Comparison of ENCODE assay signal across 8 cellular contexts in the genomic region with DNA sequence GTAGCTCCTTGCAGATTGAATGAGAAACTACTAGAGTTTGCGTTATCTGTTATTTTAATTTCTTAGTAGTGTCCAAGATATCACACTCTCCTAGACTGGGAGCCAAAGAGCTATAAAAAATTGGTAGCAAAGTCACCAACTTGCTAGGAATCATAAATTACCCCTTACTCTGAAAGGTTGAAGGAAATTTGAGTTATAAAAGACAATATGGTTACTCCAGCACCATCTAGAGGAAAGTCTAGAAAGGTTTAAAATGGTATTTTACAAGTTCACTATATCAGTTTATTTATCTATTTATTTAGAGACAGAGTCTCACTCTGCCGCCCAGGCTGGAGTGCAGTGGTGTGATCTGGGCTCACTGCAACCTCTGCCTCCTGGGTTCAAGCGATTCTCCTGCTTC.
DNase-seq lines count a peak whose midpoint lies in the region; ATAC-seq and TF ChIP-seq lines count a peak whose summit lies in the region.

No MANE protein-coding gene starts in this region.

- ATAC-seq in GM18502 (IDR thresholded peaks at IDR 0.05; ENCODE audit: poor library complexity, unreplicated experiment) (no peak), GM19395 (IDR thresholded peaks at IDR 0.05; ENCODE audit: unreplicated experiment) (no peak)

- TF ChIP-seq CTCF in GM10248 (IDR thresholded peaks at IDR 0.05; ENCODE audit: control extremely low read depth, extremely low read depth, low read depth, missing control alignments), result peak; percentile 35
- TF ChIP-seq CTCF in chondrocyte (IDR thresholded peaks at IDR 0.05), result peak; percentile 82

- POLR2A ChIA-PET in GM10248 (lab: Yijun Ruan, JAX), result no interaction called here

- peaks cover 2% of the 10 kb centered on the region for H3K36me3 Mint-ChIP-seq in chondrocyte (ENCODE audit: low read depth)
- H3K36me3 Mint-ChIP-seq in T-helper 2 cell treated with Interferon-gamma antibody and Interleukin-4, amounts not matched to agents 5 μg/mL and 100 μg/mL, for 36 hours (ENCODE audit: low read depth), result peaks cover 7% of the 10 kb centered on the region

- DNase-seq in GM10248 (ENCODE audit: extremely low spot score) (no peak), NCI-H1105 (lab: John Stamatoyannopoulos, UW) (peak; percentile 21), chondrocyte (ENCODE audit: low spot score) (no peak), pons (ENCODE audit: low spot score) (peak; percentile 32), mesenteric fat pad (ENCODE audit: low spot score) (no peak)
- DNase-seq in T-helper 2 cell treated with Interferon-gamma antibody and Interleukin-4, amounts not matched to agents 5 μg/mL and 100 μg/mL, for 36 hours (ENCODE audit: low spot score), result no peak

- H3K27me3 Mint-ChIP-seq in chondrocyte (ENCODE audit: low read depth), result no peaks in the 10 kb centered on the region
- no peaks in the 10 kb centered on the region for H3K27me3 Mint-ChIP-seq in T-helper 2 cell treated with Interferon-gamma antibody and Interleukin-4, amounts not matched to agents 5 μg/mL and 100 μg/mL, for 36 hours (ENCODE audit: low read depth)

- H3K4me3 Mint-ChIP-seq in chondrocyte (ENCODE audit: unreplicated experiment), result no peak overlapping the region
- no peak overlapping the region for H3K4me3 Mint-ChIP-seq in T-helper 2 cell treated with Interferon-gamma antibody and Interleukin-4, amounts not matched to agents 5 μg/mL and 100 μg/mL, for 36 hours

- CTCF ChIA-PET in GM10248 (lab: Yijun Ruan, JAX), result interaction anchor here (0.6 to 3.8 kb wide), 26 partner anchors 9 to 491 kb away, joined by 3 to 27 read pairs (median 4); partner anchors contain the start of gene PPIB

- H3K4me1 Mint-ChIP-seq in chondrocyte (ENCODE audit: low read depth), result no peaks in the 10 kb centered on the region
- peaks cover 26% of the 10 kb centered on the region for H3K4me1 Mint-ChIP-seq in T-helper 2 cell treated with Interferon-gamma antibody and Interleukin-4, amounts not matched to agents 5 μg/mL and 100 μg/mL, for 36 hours (ENCODE audit: low read depth)

- no peak overlapping the region for H3K27ac Mint-ChIP-seq in chondrocyte (ENCODE audit: unreplicated experiment)
- H3K27ac Mint-ChIP-seq in T-helper 2 cell treated with Interferon-gamma antibody and Interleukin-4, amounts not matched to agents 5 μg/mL and 100 μg/mL, for 36 hours, result no peak overlapping the region

- no peaks in the 10 kb centered on the region for H3K9me3 Mint-ChIP-seq in chondrocyte (ENCODE audit: low read depth)
- H3K9me3 Mint-ChIP-seq in T-helper 2 cell treated with Interferon-gamma antibody and Interleukin-4, amounts not matched to agents 5 μg/mL and 100 μg/mL, for 36 hours, result no peaks in the 10 kb centered on the region

Comparison
In these comparisons a context has a peak if more than half of its experiments do, and no peak if none do; other contexts are left out.
1. DNase-seq: peak in NCI-H1105 (single experiment) and pons (single experiment); none in GM10248 (single experiment), chondrocyte (single experiment), mesenteric fat pad (single experiment) and T-helper 2 cell treated with Interferon-gamma antibody and Interleukin-4, amounts not matched to agents 5 μg/mL and 100 μg/mL, for 36 hours (single experiment).